In the genomic region with DNA sequence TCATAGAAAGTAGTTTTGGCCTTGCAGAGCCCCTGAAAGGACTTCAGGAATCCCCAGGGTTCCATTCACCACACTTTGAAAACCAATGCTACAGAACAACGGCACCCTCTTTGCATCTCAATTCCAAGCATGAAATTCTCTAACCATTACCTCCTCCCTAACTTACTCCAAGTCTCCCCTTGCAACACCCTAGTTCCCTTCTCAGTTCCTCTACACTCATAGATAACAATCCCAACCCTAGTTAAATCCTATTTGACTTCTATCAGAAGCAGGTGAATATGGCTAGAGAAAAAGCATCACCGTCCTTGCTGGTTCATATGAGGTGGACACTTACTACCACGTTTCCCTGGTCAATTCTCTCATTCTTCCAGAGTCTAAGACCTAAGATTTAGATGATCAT, we compare ENCODE assay signal across 14 cellular contexts. TPM values are rescaled to one million over a fixed set of nuclear protein-coding genes. Genes with fewer than 3 reads are reported as not detected.
DNase-seq lines count a peak whose midpoint lies in the region; ATAC-seq, FAIRE-seq and TF ChIP-seq lines count a peak whose summit lies in the region.
"Had no signal": no experiment of that assay in that cellular context is flagged by ENCODE, and none has a peak within 500 bp of the region (broad histone marks: within the 10 kb centered on the region; RNA-seq: fewer than 3 reads in every experiment).

No MANE protein-coding gene starts in this region.

- CTCF ChIA-PET in MCF 10A (lab: Yijun Ruan, JAX) = no interaction called here
- CTCF ChIA-PET in WTC11 (lab: Charles Lee) = no interaction called here

- peaks cover 0 to 16% of the 10 kb centered on the region in 2 donors for H3K4me1 ChIP-seq in breast epithelium
- peaks cover 11 to 23% of the 10 kb centered on the region in 2 donors for H3K4me1 ChIP-seq in kidney (ENCODE audit: control insufficient read depth in 1 of 2, insufficient read depth in 1 of 2, low read depth in 1 of 2, low read length in 2 of 2)
- H3K4me1 ChIP-seq in thymus (ENCODE audit: control insufficient read depth, insufficient read depth, low read length) = peaks cover 17% of the 10 kb centered on the region

- BruUV-seq in MCF 10A (replicated peaks; lab: Mats Ljungman, UMichigan) = no TSS peak

- ATAC-seq in WTC11 (peak; percentile 8), left lobe of liver (no peak)

- no peak for FAIRE-seq in kidney (lab: Jason Lieb, UNC)
- FAIRE-seq: A204.1 had no signal

- no peaks in the 10 kb centered on the region for H3K27me3 ChIP-seq in breast epithelium
- H3K27me3 ChIP-seq in thymus (ENCODE audit: control insufficient read depth, insufficient read depth) = no peaks in the 10 kb centered on the region
- H3K27me3 ChIP-seq: tibial artery had no signal

- H3K27ac Mint-ChIP-seq in MCF 10A (ENCODE audit: low read depth, unreplicated experiment) = no peak overlapping the region
- no peak overlapping the region for H3K27ac Mint-ChIP-seq in WTC11
- H3K27ac Mint-ChIP-seq: T-helper 1 cell treated with Interleukin-12 subunit alpha and Interleukin-12 subunit beta and Interleukin-4 antibody, amounts not matched to agents 30 μg/mL and 1 μg/mL, for 36 hours had no signal

- no peaks in the 10 kb centered on the region for H3K27me3 Mint-ChIP-seq in MCF 10A (ENCODE audit: insufficient read depth, unreplicated experiment)
- H3K27me3 Mint-ChIP-seq in WTC11 (ENCODE audit: low read depth) = no peaks in the 10 kb centered on the region

- peaks cover 32% of the 10 kb centered on the region for H3K4me1 Mint-ChIP-seq in MCF 10A (ENCODE audit: insufficient read depth, unreplicated experiment)
- H3K4me1 Mint-ChIP-seq in WTC11 = peaks cover 27% of the 10 kb centered on the region

- peak overlapping the region in 1 of 2 donors; percentile 29 for H3K9ac ChIP-seq in kidney (ENCODE audit: low read length in 2 of 2)

- H3K36me3 ChIP-seq in breast epithelium (no peaks in the 10 kb centered on the region), kidney (ENCODE audit: control insufficient read depth in 1 of 2, insufficient read depth in 2 of 2, low read length in 2 of 2) (peaks cover 0 to 2% of the 10 kb centered on the region in 2 donors), thymus (ENCODE audit: control insufficient read depth, insufficient read depth) (no peaks in the 10 kb centered on the region)

- no peaks in the 10 kb centered on the region for H3K9me3 Mint-ChIP-seq in MCF 10A (ENCODE audit: unreplicated experiment)
- H3K9me3 Mint-ChIP-seq in WTC11 = peaks cover 5% of the 10 kb centered on the region
- H3K9me3 Mint-ChIP-seq: T-helper 1 cell treated with Interleukin-12 subunit alpha and Interleukin-12 subunit beta and Interleukin-4 antibody, amounts not matched to agents 30 μg/mL and 1 μg/mL, for 36 hours had no signal

- no peaks in the 10 kb centered on the region for H3K9me3 ChIP-seq in breast epithelium
- no peaks in the 10 kb centered on the region for H3K9me3 ChIP-seq in kidney (ENCODE audit: control insufficient read depth in 1 of 2, low read length in 2 of 2)
- H3K9me3 ChIP-seq in thymus (ENCODE audit: control insufficient read depth) = no peaks in the 10 kb centered on the region
- H3K9me3 ChIP-seq: tibial artery had no signal

- H3K36me3 Mint-ChIP-seq in MCF 10A (ENCODE audit: insufficient read depth, unreplicated experiment) (peaks cover 46% of the 10 kb centered on the region), WTC11 (peaks cover 25% of the 10 kb centered on the region)

- H3K27ac ChIP-seq in breast epithelium (peak overlapping the region; percentile 34 to 94), kidney (ENCODE audit: low read depth in 2 of 2, low read length in 2 of 2) (peak overlapping the region in 1 of 2 donors; percentile 41), thymus (ENCODE audit: low read depth) (no peak overlapping the region)

- peak overlapping the region in 2 of 3 donors; percentile 61 to 79 for H3K4me3 ChIP-seq in breast epithelium
- peak overlapping the region; percentile 84 to 97 for H3K4me3 ChIP-seq in kidney (ENCODE audit: low read length in 2 of 2)
- peak overlapping the region; percentile 1 for H3K4me3 ChIP-seq in thymus (ENCODE audit: low read length)

- intact Hi-C loops in breast epithelium (cut with DNase I; ENCODE audit: low total_unique reads) = no loop called here
- intact Hi-C loops in MCF 10A (cut with micrococcal nuclease) = no loop called here
- intact Hi-C loops in kidney (cut with DNase I) = no loop called here

- DNase-seq in breast epithelium (ENCODE audit: low spot score in 2 of 2) = no peak
- DNase-seq in MCF 10A (ENCODE audit: unreplicated experiment) = no peak
- no peak for DNase-seq in WTC11 (ENCODE audit: low spot score)
- no peak for DNase-seq in kidney
- no peak for DNase-seq in activated gamma-delta T cell (lab: John Stamatoyannopoulos, UW)
- DNase-seq in left lobe of liver (ENCODE audit: low spot score) = no peak
- no peak for DNase-seq in SW 1271 (lab: John Stamatoyannopoulos, UW)
- DNase-seq: activated T-cell treated with anti-CD3 and anti-CD28 coated beads for 4 hours; stimulated activated CD4-positive, alpha-beta T cell treated with anti-CD3 and anti-CD28 coated beads, Interleukin-15, amount 100 ng/mL, for 24 hours; tibial artery had no signal

- WGBS in thymus = 74% methylated on average over 3 of the region's 3 CpGs

- no peak for TF ChIP-seq POLR2A in breast epithelium (IDR thresholded peaks at IDR 0.05)

- H3K4me3 Mint-ChIP-seq in MCF 10A (ENCODE audit: unreplicated experiment) (no peak overlapping the region), WTC11 (no peak overlapping the region)
- H3K4me3 Mint-ChIP-seq: T-helper 1 cell treated with Interleukin-12 subunit alpha and Interleukin-12 subunit beta and Interleukin-4 antibody, amounts not matched to agents 30 μg/mL and 1 μg/mL, for 36 hours had no signal

- POLR2A ChIA-PET in MCF 10A (lab: Yijun Ruan, JAX) = interaction anchor here (0.6 to 4.6 kb wide), 4 partner anchors 15 to 478 kb away, joined by 3 to 66 read pairs (median 20); partner anchors contain the start of genes SDAD1 and USO1
- POLR2A ChIA-PET in WTC11 (lab: Charles Lee) = interaction anchor here (0.5 kb wide), 1 partner anchor 49 kb away, joined by 3 read pairs; no protein-coding TSS in a partner anchor

- TF ChIP-seq CTCF in breast epithelium (IDR thresholded peaks at IDR 0.05) (no peak), MCF 10A (IDR thresholded peaks at IDR 0.05; ENCODE audit: unreplicated experiment) (no peak), WTC11 (IDR thresholded peaks at IDR 0.05) (no peak), kidney (IDR thresholded peaks at IDR 0.05; ENCODE audit: borderline replicate concordance, extremely low read depth, insufficient read depth) (no peak)

TF ChIP-seq in WTC11, 78 proteins besides CTCF, POLR2A, EP300 and RAD21:
- 0 out of 2 replicates have a peak, but pooled peaks have one; percentile 22 for TF ChIP-seq TEAD1 (CRISPR knock-in tag; IDR thresholded peaks at IDR 0.05)
- TF ChIP-seq KAT7 (CRISPR knock-in tag; IDR thresholded peaks at IDR 0.05; ENCODE audit: borderline replicate concordance) = no peak

RNA-seq across cellular contexts. Expression of gene RCHY1, which starts 2.4 kb away (rescaled TPM):
- total RNA-seq in breast epithelium = 10 to 100 TPM; 23.6 to 46.7 (median 25.6) TPM
- total RNA-seq in MCF 10A (2022) = 29.1 and 38.3 TPM in 2 replicates
- total RNA-seq in WTC11 (2021) = 29.9 to 37.8 TPM (median 31.4 TPM) in 3 replicates
- total RNA-seq in kidney = 40.2 TPM
- 27.8 TPM for polyA plus RNA-seq in kidney (ENCODE audit: insufficient read depth, low read depth, low replicate concordance)
- polyA plus RNA-seq in thymus = 19.7 TPM
- total RNA-seq in left lobe of liver = 11.7 TPM

RNA-seq across cellular contexts. Expression of gene THAP6, which starts 2.4 kb away (rescaled TPM):
- total RNA-seq in breast epithelium (10 to 100 TPM; 22.2 to 25.9 (median 25.9) TPM), MCF 10A (2022) (27.6 and 30.0 TPM in 2 replicates), WTC11 (2021) (11.8 to 13.3 TPM (median 12.5 TPM) in 3 replicates), kidney (22.1 TPM), left lobe of liver (9.9 TPM)
- polyA plus RNA-seq in kidney (ENCODE audit: insufficient read depth, low read depth, low replicate concordance) (6.4 TPM), thymus (7.8 TPM)

RNA-seq across cellular contexts. Expression of gene ODAPH, which starts 44.0 kb away (rescaled TPM):
- total RNA-seq in breast epithelium (not detected), MCF 10A (2022) (not detected in 2 replicates), WTC11 (2021) (not detected in 3 replicates), kidney (not detected), left lobe of liver (not detected)
- polyA plus RNA-seq in kidney (ENCODE audit: insufficient read depth, low read depth, low replicate concordance) (not detected), thymus (0.21 TPM)
- total RNA-seq: dermis microvascular lymphatic vessel endothelial cell had no signal

Comparison
In these comparisons a context has a peak if more than half of its experiments do, and no peak if none do; other contexts are left out.
1. H3K4me3 ChIP-seq: peak in every context shown above with its lines; median percentile 90 in kidney; 70 in breast epithelium; 1 in thymus.